ENCODE assay signal across 8 cellular contexts in genomic region chr6:49551126-49551865, GRCh38. TPM values are rescaled to one million over a fixed set of nuclear protein-coding genes. Genes with fewer than 3 reads are reported as not detected.
DNase-seq lines count a peak whose midpoint lies in the region; ATAC-seq and TF ChIP-seq lines count a peak whose summit lies in the region.

No MANE protein-coding gene starts in this region.

- H3K4me3 ChIP-seq in choroid plexus epithelial cell (ENCODE audit: low read depth, low read length) (peak overlapping the region; percentile 62), lung (peak overlapping the region; percentile 15), upper lobe of left lung (peak overlapping the region in 3 of 4 donors; percentile 39 to 55 (median 48))

- H3K36me3 ChIP-seq in lung (ENCODE audit: control insufficient read depth in 2 of 2, insufficient read depth in 2 of 2, low read length in 2 of 2) (no peaks in the 10 kb centered on the region), upper lobe of left lung (no peaks in the 10 kb centered on the region)

- TF ChIP-seq EP300 in upper lobe of left lung (IDR thresholded peaks at IDR 0.05): no peak

- TF ChIP-seq POLR2A in upper lobe of left lung (IDR thresholded peaks at IDR 0.05): no peak

- ATAC-seq in HG02840 (IDR thresholded peaks at IDR 0.05; ENCODE audit: low FRiP score, unreplicated experiment): peak; percentile 37
- peak; percentile 9 for ATAC-seq in lung (ENCODE audit: insufficient read depth, low FRiP score)
- peak; percentile 65 to 69 for ATAC-seq in upper lobe of left lung (ENCODE audit: low FRiP score in 2 of 2)

- H3K9me3 ChIP-seq in lung (ENCODE audit: control insufficient read depth in 2 of 2, insufficient read depth in 1 of 2, low read length in 1 of 2) (no peaks in the 10 kb centered on the region), upper lobe of left lung (no peaks in the 10 kb centered on the region)

- H3K27ac ChIP-seq in lung (ENCODE audit: low read depth in 1 of 2, low read length in 1 of 2) (no peak overlapping the region), upper lobe of left lung (no peak overlapping the region)

- DNase-seq in stimulated activated CD4-positive, alpha-beta T cell treated with anti-CD3 and anti-CD28 coated beads, Interleukin-4, amount 100 ng/mL, for 1 hour: peak; percentile 4
- no peak for DNase-seq in stimulated activated CD4-positive, alpha-beta T cell treated with anti-CD3 and anti-CD28 coated beads, Interleukin-12 subunit alpha, Interleukin-12 subunit beta, amount 100 ng/mL, for 4 hours
- DNase-seq in NCI-H82 treated with DMSO at 0.1 percent for 48 hours (lab: John Stamatoyannopoulos, UW; ENCODE audit: unreplicated experiment): peak; percentile 28
- peak; percentile 18 for DNase-seq in choroid plexus epithelial cell (ENCODE audit: low read depth)
- DNase-seq in lung (ENCODE audit: low spot score): no peak
- peak; percentile 23 to 65 for DNase-seq in upper lobe of left lung
- DNase-seq in inferior parietal cortex (ENCODE audit: extremely low spot score): no peak

- WGBS in lung, 2 donors: 2% methylated on average over 35 of the region's 35 CpGs
- 3 to 4% methylated on average over 12 to 30 of the region's 35 CpGs for WGBS in upper lobe of left lung, 2 donors

- H3K27me3 ChIP-seq in lung (ENCODE audit: control insufficient read depth, insufficient read depth) (no peaks in the 10 kb centered on the region), upper lobe of left lung (peaks cover 0 to 9% (median 0%) of the 10 kb centered on the region in 4 donors)

- H3K4me1 ChIP-seq in lung (ENCODE audit: control insufficient read depth in 2 of 2, insufficient read depth in 2 of 2, low read length in 2 of 2) (peaks cover 2 to 3% of the 10 kb centered on the region in 2 donors), upper lobe of left lung (peaks cover 10 to 20% (median 16%) of the 10 kb centered on the region in 4 donors)

- TF ChIP-seq CTCF in choroid plexus epithelial cell (conservative IDR thresholded peaks at IDR 0.05; ENCODE audit: low read depth, low read length): no peak
- no peak for TF ChIP-seq CTCF in lung (IDR thresholded peaks at IDR 0.05; ENCODE audit: control extremely low read depth, extremely low read depth)
- no peak for TF ChIP-seq CTCF in upper lobe of left lung (IDR thresholded peaks at IDR 0.05)

RNA-seq across cellular contexts. Expression of gene C6orf141, which starts 0.8 kb away (rescaled TPM):
- total RNA-seq in lung: 1 to 10 TPM; 4.0 to 4.5 TPM
- 1 to 10 TPM in 1 of 2 donors, under 1 TPM in 1; 0.73 to 6.1 TPM for polyA plus RNA-seq in lung
- 1 to 10 TPM; 1.2 to 2.9 (median 1.8) TPM for total RNA-seq in upper lobe of left lung

RNA-seq across cellular contexts. Expression of gene GLYATL3, which starts 51.6 kb away (rescaled TPM):
- total RNA-seq in lung (not detected), upper lobe of left lung (not detected)
- not detected for polyA plus RNA-seq in lung

Comparison
In these comparisons a context has a peak if more than half of its experiments do, and no peak if none do; other contexts are left out.
1. DNase-seq: peak in stimulated activated CD4-positive, alpha-beta T cell treated with anti-CD3 and anti-CD28 coated beads, Interleukin-4, amount 100 ng/mL, for 1 hour (single experiment), NCI-H82 treated with DMSO at 0.1 percent for 48 hours (single experiment), choroid plexus epithelial cell (single experiment) and upper lobe of left lung (2 of 2); none in stimulated activated CD4-positive, alpha-beta T cell treated with anti-CD3 and anti-CD28 coated beads, Interleukin-12 subunit alpha, Interleukin-12 subunit beta, amount 100 ng/mL, for 4 hours (single experiment), lung (single experiment) and inferior parietal cortex (single experiment).
2. ATAC-seq: peak in every context shown above with its lines; median percentile 67 in upper lobe of left lung; 37 in HG02840; 9 in lung.
3. Peak in every context shown above with its lines, with median percentiles within 50 percentile points of each other: H3K4me3 ChIP-seq.